15 cellular contexts compared by ENCODE assay signal in genomic region chr5:56313004-56313531, GRCh38.
DNase-seq lines count a peak whose midpoint lies in the region; ATAC-seq lines count a peak whose summit lies in the region.
"Had no signal": no experiment of that assay in that cellular context is flagged by ENCODE, and none has a peak within 500 bp of the region (broad histone marks: within the 10 kb centered on the region; RNA-seq: fewer than 3 reads in every experiment).

No MANE protein-coding gene starts in this region.

- peak overlapping the region; percentile 2 for H3K27ac Mint-ChIP-seq in activated T-cell treated with anti-CD3 and anti-CD28 coated beads, Interleukin-2, amount 50 U/mL, for 72 hours
- H3K27ac Mint-ChIP-seq in activated T-helper 17 cell treated with anti-CD3 and anti-CD28 coated beads, Interleukin-2, amount 50 U/mL, for 72 hours, result peak overlapping the region; percentile 20
- H3K27ac Mint-ChIP-seq: CD8-positive, alpha-beta memory T cell had no signal

- peaks cover 0 to 2% of the 10 kb centered on the region in 2 donors for H3K36me3 Mint-ChIP-seq in activated T-cell treated with anti-CD3 and anti-CD28 coated beads, Interleukin-2, amount 50 U/mL, for 72 hours (ENCODE audit: insufficient read depth in 2 of 2)
- peaks cover 49% of the 10 kb centered on the region for H3K36me3 Mint-ChIP-seq in activated T-helper 17 cell treated with anti-CD3 and anti-CD28 coated beads, Interleukin-2, amount 50 U/mL, for 72 hours (ENCODE audit: low read depth)

- intact Hi-C loops in left cardiac atrium (cut with DNase I), result no loop called here

- peak overlapping the region in 1 of 2 donors; percentile 24 for H3K4me3 Mint-ChIP-seq in activated T-cell treated with anti-CD3 and anti-CD28 coated beads, Interleukin-2, amount 50 U/mL, for 72 hours
- H3K4me3 Mint-ChIP-seq in activated T-helper 17 cell treated with anti-CD3 and anti-CD28 coated beads, Interleukin-2, amount 50 U/mL, for 72 hours, result peak overlapping the region; percentile 82
- H3K4me3 Mint-ChIP-seq: CD8-positive, alpha-beta memory T cell had no signal

- H3K9me3 Mint-ChIP-seq in activated T-cell treated with anti-CD3 and anti-CD28 coated beads, Interleukin-2, amount 50 U/mL, for 72 hours, result no peaks in the 10 kb centered on the region
- H3K9me3 Mint-ChIP-seq in activated T-helper 17 cell treated with anti-CD3 and anti-CD28 coated beads, Interleukin-2, amount 50 U/mL, for 72 hours, result no peaks in the 10 kb centered on the region

- ATAC-seq in activated T-cell treated with anti-CD3 and anti-CD28 coated beads, Interleukin-2, amount 50 U/mL, for 72 hours (replicated peaks in 1 of 2), result peak; percentile 45 to 57
- ATAC-seq in activated T-helper 17 cell treated with anti-CD3 and anti-CD28 coated beads, Interleukin-2, amount 50 U/mL, for 72 hours (replicated peaks), result peak; percentile 84
- ATAC-seq in left cardiac atrium, result no peak
- ATAC-seq: HepG2, Right ventricle myocardium inferior had no signal

- DNase-seq in activated T-cell treated with anti-CD3 and anti-CD28 coated beads, Interleukin-2, amount 50 U/mL, for 72 hours, result no peak
- no peak for DNase-seq in activated T-cell treated with anti-CD3 and anti-CD28 coated beads, Interleukin-2, amount 50 U/mL, for 1 hour
- DNase-seq in stimulated activated naive CD4-positive, alpha-beta T cell treated with Interleukin-2 at 50 U/mL for 16 hours (lab: John Stamatoyannopoulos, UW), result peak; percentile 4
- no peak for DNase-seq in stimulated activated naive CD4-positive, alpha-beta T cell (lab: John Stamatoyannopoulos, UW)
- DNase-seq in HT-29 (ENCODE audit: low spot score) (no peak), left cardiac atrium (no peak)
- DNase-seq: CD8-positive, alpha-beta memory T cell; DMS79; KBM-7; NCI-H1105 treated with DMSO at 0.1 percent for 48 hours; NCI-H1694; NK-92 treated with Interleukin-12 subunit alpha and Interleukin-12 subunit beta, amount 100 ng/mL, for 24 hours had no signal

- peaks cover 64% of the 10 kb centered on the region for H3K4me1 Mint-ChIP-seq in activated T-cell treated with anti-CD3 and anti-CD28 coated beads, Interleukin-2, amount 50 U/mL, for 72 hours (ENCODE audit: low read depth)
- H3K4me1 Mint-ChIP-seq in activated T-helper 17 cell treated with anti-CD3 and anti-CD28 coated beads, Interleukin-2, amount 50 U/mL, for 72 hours, result peaks cover 37% of the 10 kb centered on the region

- H3K27me3 Mint-ChIP-seq in activated T-cell treated with anti-CD3 and anti-CD28 coated beads, Interleukin-2, amount 50 U/mL, for 72 hours (ENCODE audit: low read depth), result no peaks in the 10 kb centered on the region
- H3K27me3 Mint-ChIP-seq in activated T-helper 17 cell treated with anti-CD3 and anti-CD28 coated beads, Interleukin-2, amount 50 U/mL, for 72 hours, result no peaks in the 10 kb centered on the region

Comparison
In these comparisons a context has a peak if more than half of its experiments do, and no peak if none do; other contexts are left out.
1. ATAC-seq: peak in activated T-cell treated with anti-CD3 and anti-CD28 coated beads, Interleukin-2, amount 50 U/mL, for 72 hours (2 of 2) and activated T-helper 17 cell treated with anti-CD3 and anti-CD28 coated beads, Interleukin-2, amount 50 U/mL, for 72 hours (single experiment); none in left cardiac atrium (0 of 2).